In the genomic region with DNA sequence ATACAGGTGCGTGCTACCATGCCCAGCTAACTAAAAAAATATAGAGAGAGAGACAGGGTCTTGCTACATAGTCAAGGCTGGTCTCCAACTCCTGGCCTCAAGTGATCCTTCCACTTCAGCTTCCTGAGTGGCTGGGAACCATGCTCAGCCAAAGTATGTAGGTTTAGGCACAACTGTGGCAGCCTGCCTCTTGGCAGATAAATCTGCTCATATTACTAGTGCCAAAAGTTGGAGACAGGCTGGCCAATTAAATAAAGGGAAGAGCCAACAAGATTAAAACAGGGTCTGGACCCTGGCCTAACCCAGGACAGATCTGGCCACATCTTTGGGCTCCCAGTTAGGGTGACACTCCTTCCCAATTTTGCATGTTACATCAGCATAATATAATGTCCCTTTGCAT, we compare ENCODE assay signal across 26 cellular contexts.
"Had no signal": no experiment of that assay in that cellular context is flagged by ENCODE, and none has a peak within 500 bp of the region (broad histone marks: within the 10 kb centered on the region; RNA-seq: fewer than 3 reads in every experiment).

No MANE protein-coding gene starts in this region.

- H3K27ac ChIP-seq: breast epithelium, Peyer's patch, RWPE1 had no signal

- H3K36me3 Mint-ChIP-seq: activated naive CD4-positive, alpha-beta T cell treated with anti-CD3 and anti-CD28 coated beads, Interleukin-2, amount 50 U/mL, for 24 hours; WTC11 had no signal

- H3K27me3 Mint-ChIP-seq: activated naive CD4-positive, alpha-beta T cell treated with anti-CD3 and anti-CD28 coated beads, Interleukin-2, amount 50 U/mL, for 24 hours; activated T-cell treated with anti-CD3 and anti-CD28 coated beads, Interleukin-2, amount 50 U/mL, for 24 hours; T-helper 17 cell had no signal

- H3K36me3 ChIP-seq: breast epithelium, MG63, Peyer's patch had no signal

- H3K27me3 ChIP-seq: breast epithelium, MG63, Peyer's patch had no signal

- H3K27ac Mint-ChIP-seq: activated CD8-positive, alpha-beta T cell treated with anti-CD3 and anti-CD28 coated beads, Interleukin-2, amount 10 ng/mL, durations not matched to agents 7 days and 5 days; activated naive CD4-positive, alpha-beta T cell treated with anti-CD3 and anti-CD28 coated beads, Interleukin-2, amount 50 U/mL, for 24 hours; activated T-cell treated with anti-CD3 and anti-CD28 coated beads, Interleukin-2, amount 50 U/mL, for 24 hours; activated T-helper 1 cell treated with anti-CD3 and anti-CD28 coated beads, Interleukin-12 subunit alpha, Interleukin-12 subunit beta, Interleukin-2, Interleukin-4 antibody, amounts not matched to agents 30 ng/mL and 10 ng/mL and 1 ng/mL, durations not matched to agents 14 hours and 24 hours and 36 hours; T-helper 17 cell; WTC11 had no signal

- H3K9me3 Mint-ChIP-seq: activated naive CD4-positive, alpha-beta T cell treated with anti-CD3 and anti-CD28 coated beads, Interleukin-2, amount 50 U/mL, for 24 hours; WTC11 had no signal

- H3K4me3 Mint-ChIP-seq: activated CD8-positive, alpha-beta T cell treated with anti-CD3 and anti-CD28 coated beads, Interleukin-2, amount 10 ng/mL, durations not matched to agents 7 days and 5 days; activated naive CD4-positive, alpha-beta T cell treated with anti-CD3 and anti-CD28 coated beads, Interleukin-2, amount 50 U/mL, for 24 hours; activated T-cell treated with anti-CD3 and anti-CD28 coated beads, Interleukin-2, amount 50 U/mL, for 24 hours; activated T-helper 1 cell treated with anti-CD3 and anti-CD28 coated beads, Interleukin-12 subunit alpha, Interleukin-12 subunit beta, Interleukin-2, Interleukin-4 antibody, amounts not matched to agents 30 ng/mL and 10 ng/mL and 1 ng/mL, durations not matched to agents 14 hours and 24 hours and 36 hours; T-helper 17 cell; WTC11 had no signal

- H3K4me1 Mint-ChIP-seq: activated naive CD4-positive, alpha-beta T cell treated with anti-CD3 and anti-CD28 coated beads, Interleukin-2, amount 50 U/mL, for 24 hours; T-helper 17 cell had no signal

- DNase-seq: activated CD4-positive, alpha-beta T cell treated with anti-CD3 and anti-CD28 coated beads for 48 hours; activated CD4-positive, alpha-beta T cell treated with anti-CD3 and anti-CD28 coated beads, Interleukin-2, amount 50 U/mL, for 4 hours; activated CD4-positive, CD25-positive, alpha-beta regulatory T cell treated with anti-CD3 and anti-CD28 coated beads, Interleukin-2, amount 50 U/mL, for 72 hours; activated CD8-positive, alpha-beta memory T cell treated with anti-CD3 and anti-CD28 coated beads, Interleukin-2, amount 50 U/mL, for 48 hours; activated CD8-positive, alpha-beta T cell treated with anti-CD3 and anti-CD28 coated beads, Interleukin-2, amount 10 ng/mL, durations not matched to agents 7 days and 5 days; activated effector memory CD4-positive, alpha-beta T cell treated with Interleukin-2 at 50 U/mL for 16 hours; activated naive CD4-positive, alpha-beta T cell; activated T-cell treated with anti-CD3 and anti-CD28 coated beads, Interleukin-2, amount 50 U/mL, for 24 hours; aorta; central memory CD4-positive, alpha-beta T cell; MG63; MV-4-11; NCI-H146; NCI-H187 treated with DMSO at 0.1 percent for 48 hours; NCI-H446; NCI-H526; NCI-H82; Peyer's patch; SHP77 treated with DMSO at 0.1 percent for 48 hours; T-helper 17 cell; T-helper 9 cell had no signal

- H3K9me3 ChIP-seq: breast epithelium, MG63, Peyer's patch had no signal

- H3K4me3 ChIP-seq: breast epithelium, MG63, Peyer's patch had no signal

- H3K4me1 ChIP-seq: breast epithelium, Peyer's patch had no signal
